ENCODE assay signal across 10 cellular contexts in the genomic region with DNA sequence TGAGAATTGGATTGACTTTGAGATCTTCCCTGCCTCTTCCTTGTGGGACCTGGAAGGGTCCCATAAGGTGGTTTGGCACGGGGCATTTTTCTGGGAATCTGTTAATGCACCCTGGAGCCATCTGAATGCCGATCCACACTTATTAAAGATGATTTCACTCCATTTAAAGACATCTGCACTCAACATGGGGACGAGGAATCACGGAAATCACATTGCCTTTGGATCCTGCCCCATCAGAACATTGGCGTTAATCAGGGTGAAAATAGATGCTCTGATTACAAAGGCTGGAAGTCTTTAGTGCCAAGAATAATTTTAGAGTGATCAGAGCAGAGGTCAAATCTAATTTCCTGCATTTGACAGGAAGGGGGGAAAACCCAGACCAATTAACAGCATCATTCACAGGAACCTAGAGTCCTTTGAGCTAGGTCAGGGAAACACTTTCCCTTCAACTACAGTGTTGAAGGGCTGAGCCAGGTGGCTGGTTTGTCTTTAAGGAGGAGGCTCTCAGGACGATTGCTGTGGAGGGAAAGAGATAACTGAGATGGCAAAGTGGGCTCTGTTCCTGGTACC.
DNase-seq lines count a peak whose midpoint lies in the region; ATAC-seq and TF ChIP-seq lines count a peak whose summit lies in the region.
"Had no signal": no experiment of that assay in that cellular context is flagged by ENCODE, and none has a peak within 500 bp of the region (broad histone marks: within the 10 kb centered on the region; RNA-seq: fewer than 3 reads in every experiment).

No MANE protein-coding gene starts in this region.

- H3K9me3 Mint-ChIP-seq in CD14-positive monocyte = peaks cover 0 to 10% (median 6%) of the 10 kb centered on the region in 7 donors
- no peaks in the 10 kb centered on the region for H3K9me3 Mint-ChIP-seq in activated naive CD8-positive, alpha-beta T cell (ENCODE audit: low read depth)
- H3K9me3 Mint-ChIP-seq in nephron = no peaks in the 10 kb centered on the region

- H3K4me1 Mint-ChIP-seq in CD14-positive monocyte (peaks cover 21% of the 10 kb centered on the region), nephron (peaks cover 30% of the 10 kb centered on the region)
- H3K4me1 Mint-ChIP-seq in activated naive CD8-positive, alpha-beta T cell (ENCODE audit: low read depth) = peaks cover 74% of the 10 kb centered on the region

- intact Hi-C loops in CD14-positive monocyte (cut with micrococcal nuclease) = no loop called here

- DNase-seq in CD14-positive monocyte (ENCODE audit: low spot score) (no peak), Daoy (ENCODE audit: low read depth) (peak; percentile 23), NCI-H748 treated with DMSO at 0.1 percent for 48 hours (lab: John Stamatoyannopoulos, UW) (no peak), NCI-H446 treated with DMSO at 0.1 percent for 48 hours (lab: John Stamatoyannopoulos, UW) (no peak), NCI-H1048 (lab: John Stamatoyannopoulos, UW) (no peak)
- DNase-seq: colonic mucosa, NCI-H2081 had no signal

- ATAC-seq in HG03139 (IDR thresholded peaks at IDR 0.05; ENCODE audit: unreplicated experiment) = no peak

- TF ChIP-seq CTCF in CD14-positive monocyte (IDR thresholded peaks at IDR 0.05) (no peak), nephron (IDR thresholded peaks at IDR 0.05; ENCODE audit: unreplicated experiment in 3 of 3) (no peak)

- peak overlapping the region in 1 of 2 donors; percentile 67 for H3K4me3 Mint-ChIP-seq in CD14-positive monocyte
- H3K4me3 Mint-ChIP-seq in activated naive CD8-positive, alpha-beta T cell = peak overlapping the region; percentile 73
- H3K4me3 Mint-ChIP-seq in nephron = peak overlapping the region; percentile 47 to 73 (median 66)

- H3K27me3 Mint-ChIP-seq in CD14-positive monocyte (ENCODE audit: low read depth in 3 of 3) = peaks cover 3 to 9% (median 6%) of the 10 kb centered on the region in 3 donors
- no peaks in the 10 kb centered on the region for H3K27me3 Mint-ChIP-seq in activated naive CD8-positive, alpha-beta T cell
- H3K27me3 Mint-ChIP-seq in nephron (ENCODE audit: low read depth) = peaks cover 29% of the 10 kb centered on the region

- no peaks in the 10 kb centered on the region for H3K36me3 Mint-ChIP-seq in CD14-positive monocyte
- H3K36me3 Mint-ChIP-seq in activated naive CD8-positive, alpha-beta T cell = peaks cover 7% of the 10 kb centered on the region
- H3K36me3 Mint-ChIP-seq in nephron (ENCODE audit: low read depth) = no peaks in the 10 kb centered on the region

- H3K27ac Mint-ChIP-seq in CD14-positive monocyte (peak overlapping the region in 4 of 7 donors; percentile 38 to 72 (median 52)), nephron (peak overlapping the region; percentile 69 to 71 (median 69))
- peak overlapping the region; percentile 92 for H3K27ac Mint-ChIP-seq in activated naive CD8-positive, alpha-beta T cell
